In the genomic region with DNA sequence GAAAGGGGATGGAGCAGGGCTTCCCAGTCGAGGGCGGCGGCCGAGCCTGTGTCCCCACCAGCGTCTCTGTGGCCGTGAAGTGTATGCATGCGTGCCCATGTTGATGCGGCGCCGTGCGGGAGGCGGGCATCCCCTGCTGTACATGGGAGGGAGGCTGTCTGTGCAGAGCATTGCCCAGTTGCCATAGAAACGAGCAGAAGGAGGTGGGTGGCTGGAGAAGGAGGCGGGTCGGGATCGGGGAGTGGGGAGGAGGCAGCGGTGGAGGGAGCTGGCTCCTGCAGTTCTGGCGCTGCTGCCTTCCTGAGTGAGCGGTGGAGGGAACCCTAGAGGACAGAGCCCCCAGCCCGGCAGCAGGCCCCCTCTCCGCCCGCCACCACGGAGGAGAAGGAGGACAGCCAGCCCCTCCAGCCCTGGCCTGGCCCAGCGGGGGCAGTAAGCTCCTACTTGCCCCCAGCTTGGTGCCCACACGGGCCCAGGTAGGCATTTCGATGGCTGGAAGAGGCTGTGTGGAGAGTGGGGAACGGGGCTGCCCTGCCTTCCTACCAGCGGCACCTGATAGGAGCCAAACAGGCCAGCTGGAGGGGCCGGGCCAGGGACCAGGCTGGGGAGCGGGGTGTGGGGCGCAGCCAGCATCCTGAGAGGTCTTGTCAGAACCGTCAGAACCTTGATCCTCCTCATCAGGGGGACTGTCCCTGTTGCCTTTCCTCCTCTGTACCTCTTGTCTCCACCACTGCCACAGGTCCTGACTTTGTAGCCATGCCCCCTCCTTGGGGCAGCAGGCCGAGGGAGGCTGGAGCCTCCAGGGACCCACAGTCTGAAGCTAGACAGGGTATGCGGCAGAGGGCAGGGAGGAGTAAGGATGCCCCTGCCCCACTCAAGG, we compare ENCODE assay signal across 10 cellular contexts. TPM values are rescaled to one million over a fixed set of nuclear protein-coding genes. Genes with fewer than 3 reads are reported as not detected.
A peak's percentile ranks its signal among the peaks of the same experiment; 100 is the strongest.
DNase-seq lines count a peak whose midpoint lies in the region; ATAC-seq lines count a peak whose summit lies in the region.
"Had no signal": no experiment of that assay in that cellular context is flagged by ENCODE, and none has a peak within 500 bp of the region (broad histone marks: within the 10 kb centered on the region; RNA-seq: fewer than 3 reads in every experiment).

No MANE protein-coding gene starts in this region.

- H3K4me1 ChIP-seq in adipocyte (ENCODE audit: control insufficient read depth, insufficient read depth, low read length): no peaks in the 10 kb centered on the region

- no peak overlapping the region for H3K4me3 ChIP-seq in adipocyte (ENCODE audit: low read length)

- peaks cover 59% of the 10 kb centered on the region for H3K27me3 ChIP-seq in adipocyte (replicated peaks; ENCODE audit: control insufficient read depth, insufficient read depth, low read length)

- H3K9me3 ChIP-seq in adipocyte (ENCODE audit: control insufficient read depth, low read length): no peaks in the 10 kb centered on the region
- H3K9me3 ChIP-seq: esophagus squamous epithelium had no signal

- no peak overlapping the region for H3K9ac ChIP-seq in adipocyte (ENCODE audit: low read length)

- ATAC-seq in left ventricle myocardium superior: peak; percentile 25
- no peak for ATAC-seq in HG02884 (IDR thresholded peaks at IDR 0.05; ENCODE audit: unreplicated experiment)
- ATAC-seq in GM19452 (IDR thresholded peaks at IDR 0.05; ENCODE audit: unreplicated experiment): no peak

- DNase-seq in HCEC 1CT: peak; percentile 45
- peak; percentile 61 for DNase-seq in adipocyte (ENCODE audit: low read depth)
- DNase-seq in left ventricle myocardium superior: no peak
- peak; percentile 41 to 98 (median 88) for DNase-seq in posterior cingulate gyrus
- no peak for DNase-seq in stimulated activated naive CD4-positive, alpha-beta T cell (lab: John Stamatoyannopoulos, UW)
- no peak for DNase-seq in NK-92 (lab: John Stamatoyannopoulos, UW; ENCODE audit: unreplicated experiment)
- DNase-seq: esophagus squamous epithelium, NCI-H1930 had no signal

- intact Hi-C loops in left ventricle myocardium superior (cut with micrococcal nuclease): no loop called here
- intact Hi-C loops in posterior cingulate gyrus (cut with DNase I): no loop called here

- H3K36me3 ChIP-seq in adipocyte (ENCODE audit: control insufficient read depth, insufficient read depth, low read length, severe bottlenecking): no peaks in the 10 kb centered on the region
- H3K36me3 ChIP-seq: esophagus squamous epithelium had no signal

RNA-seq across cellular contexts. Expression of a gene that starts 41.3 kb away (rescaled TPM):
- total RNA-seq in left ventricle myocardium superior: not detected

RNA-seq across cellular contexts. Expression of a gene that starts 49.0 kb away (rescaled TPM):
- total RNA-seq in left ventricle myocardium superior: 13.6 TPM
- total RNA-seq: esophagus squamous epithelium had no signal

Comparison
In these comparisons a context has a peak if more than half of its experiments do, and no peak if none do; other contexts are left out.
1. DNase-seq: peak in HCEC 1CT (single experiment), adipocyte (single experiment) and posterior cingulate gyrus (10 of 10); none in left ventricle myocardium superior (single experiment), stimulated activated naive CD4-positive, alpha-beta T cell (0 of 6) and NK-92 (single experiment).